In genomic region chr19:32040246-32040645, GRCh38 we compare ENCODE assay signal across 28 cellular contexts.
"Had no signal": no experiment of that assay in that cellular context is flagged by ENCODE, and none has a peak within 500 bp of the region (broad histone marks: within the 10 kb centered on the region; RNA-seq: fewer than 3 reads in every experiment).

No MANE protein-coding gene starts in this region.

- H3K9me3 Mint-ChIP-seq: activated CD4-positive, alpha-beta memory T cell treated with anti-CD3 and anti-CD28 coated beads for 36 hours; activated CD4-positive, alpha-beta T cell treated with anti-CD3 and anti-CD28 coated beads, Interleukin-2, amount 10 ng/mL, durations not matched to agents 24 days and 14 days; activated naive CD4-positive, alpha-beta T cell treated with anti-CD3 and anti-CD28 coated beads, Interleukin-2, amount 10 ng/mL, durations not matched to agents 7 days and 5 days; activated naive CD8-positive, alpha-beta T cell treated with anti-CD3 and anti-CD28 coated beads, Interleukin-2, amount 10 ng/mL, durations not matched to agents 7 days and 5 days; activated T-helper 1 cell treated with anti-CD3 and anti-CD28 coated beads, Interleukin-12 subunit alpha, Interleukin-12 subunit beta, Interleukin-2, Interleukin-4 antibody, amounts not matched to agents 30 ng/mL and 10 ng/mL and 1 ng/mL, durations not matched to agents 14 hours and 24 hours and 36 hours; activated T-helper 2 cell treated with anti-CD3 and anti-CD28 coated beads, Interferon-gamma antibody, Interleukin-2, Interleukin-4, amounts not matched to agents 10 μg/mL and 5 μg/mL and 100 μg/mL, durations not matched to agents 14 hours and 24 hours and 36 hours; brain had no signal

- DNase-seq: activated CD4-positive, alpha-beta memory T cell treated with anti-CD3 and anti-CD28 coated beads for 36 hours; activated CD4-positive, alpha-beta T cell treated with anti-CD3 and anti-CD28 coated beads for 36 hours; activated CD4-positive, alpha-beta T cell treated with anti-CD3 and anti-CD28 coated beads, Interleukin-2, amount 10 ng/mL, durations not matched to agents 24 days and 14 days; activated CD4-positive, CD25-positive, alpha-beta regulatory T cell; activated CD4-positive, CD25-positive, alpha-beta regulatory T cell treated with anti-CD3 and anti-CD28 coated beads, Interleukin-2, amount 50 U/mL, for 72 hours; activated CD8-positive, alpha-beta memory T cell treated with anti-CD3 and anti-CD28 coated beads, Interleukin-2, amount 10 ng/mL, durations not matched to agents 7 days and 5 days; activated CD8-positive, alpha-beta memory T cell treated with anti-CD3 and anti-CD28 coated beads, Interleukin-2, amount 50 U/mL, for 4 hours; activated CD8-positive, alpha-beta T cell treated with anti-CD3 and anti-CD28 coated beads, Interleukin-2, amount 10 ng/mL, durations not matched to agents 7 days and 5 days; activated effector memory CD4-positive, alpha-beta T cell treated with anti-CD3 and anti-CD28 coated beads, Interleukin-2, amount 50 U/mL, for 16 hours; activated naive CD4-positive, alpha-beta T cell treated with anti-CD3 and anti-CD28 coated beads, Interleukin-2, amount 10 ng/mL, durations not matched to agents 7 days and 5 days; activated naive CD8-positive, alpha-beta T cell treated with anti-CD3 and anti-CD28 coated beads, Interleukin-2, amount 10 ng/mL, durations not matched to agents 7 days and 5 days; activated T-cell treated with anti-CD3 and anti-CD28 coated beads, Interleukin-2, amount 50 U/mL, for 1 hour; activated T-cell treated with anti-CD3 and anti-CD28 coated beads, Interleukin-2, amount 50 U/mL, for 48 hours; central memory CD4-positive, alpha-beta T cell; cerebellar nuclear complex; colonic mucosa; effector CD8-positive, alpha-beta T cell; esophagus squamous epithelium; foreskin melanocyte; T-helper 2 cell had no signal

- H3K27me3 ChIP-seq: ascending aorta, colonic mucosa had no signal

- H3K4me1 ChIP-seq: ascending aorta, colonic mucosa had no signal

- H3K27ac Mint-ChIP-seq: activated CD4-positive, alpha-beta memory T cell treated with anti-CD3 and anti-CD28 coated beads for 36 hours; activated CD4-positive, alpha-beta T cell treated with anti-CD3 and anti-CD28 coated beads for 36 hours; activated CD4-positive, alpha-beta T cell treated with anti-CD3 and anti-CD28 coated beads, Interleukin-2, amount 10 ng/mL, durations not matched to agents 24 days and 14 days; activated CD8-positive, alpha-beta memory T cell treated with anti-CD3 and anti-CD28 coated beads, Interleukin-2, amount 10 ng/mL, durations not matched to agents 7 days and 5 days; activated CD8-positive, alpha-beta T cell treated with anti-CD3 and anti-CD28 coated beads, Interleukin-2, amount 10 ng/mL, durations not matched to agents 7 days and 5 days; activated naive CD4-positive, alpha-beta T cell treated with anti-CD3 and anti-CD28 coated beads, Interleukin-2, amount 10 ng/mL, durations not matched to agents 7 days and 5 days; activated naive CD4-positive, alpha-beta T cell treated with anti-CD3 and anti-CD28 coated beads, Interleukin-2, amount 50 U/mL, for 72 hours; activated naive CD8-positive, alpha-beta T cell treated with anti-CD3 and anti-CD28 coated beads, Interleukin-2, amount 10 ng/mL, durations not matched to agents 7 days and 5 days; activated T-helper 1 cell treated with anti-CD3 and anti-CD28 coated beads, Interleukin-12 subunit alpha, Interleukin-12 subunit beta, Interleukin-2, Interleukin-4 antibody, amounts not matched to agents 30 ng/mL and 10 ng/mL and 1 ng/mL, durations not matched to agents 14 hours and 24 hours and 36 hours; activated T-helper 2 cell treated with anti-CD3 and anti-CD28 coated beads, Interferon-gamma antibody, Interleukin-2, Interleukin-4, amounts not matched to agents 10 μg/mL and 5 μg/mL and 100 μg/mL, durations not matched to agents 14 hours and 24 hours and 36 hours; brain had no signal

- H3K4me3 ChIP-seq: ascending aorta, breast epithelium, cardiac muscle cell, colonic mucosa, esophagus squamous epithelium, gastroesophageal sphincter had no signal

- H3K36me3 Mint-ChIP-seq: activated CD4-positive, alpha-beta memory T cell treated with anti-CD3 and anti-CD28 coated beads for 36 hours; activated CD8-positive, alpha-beta memory T cell treated with anti-CD3 and anti-CD28 coated beads, Interleukin-2, amount 10 ng/mL, durations not matched to agents 7 days and 5 days; activated naive CD4-positive, alpha-beta T cell treated with anti-CD3 and anti-CD28 coated beads, Interleukin-2, amount 10 ng/mL, durations not matched to agents 7 days and 5 days; activated naive CD4-positive, alpha-beta T cell treated with anti-CD3 and anti-CD28 coated beads, Interleukin-2, amount 50 U/mL, for 72 hours; activated naive CD8-positive, alpha-beta T cell treated with anti-CD3 and anti-CD28 coated beads, Interleukin-2, amount 10 ng/mL, durations not matched to agents 7 days and 5 days; brain had no signal

- H3K36me3 ChIP-seq: ascending aorta, breast epithelium, cardiac muscle cell, colonic mucosa, esophagus squamous epithelium, gastroesophageal sphincter had no signal

- H3K9me3 ChIP-seq: ascending aorta, breast epithelium, colonic mucosa, esophagus squamous epithelium, gastroesophageal sphincter had no signal

- H3K4me1 Mint-ChIP-seq: activated CD4-positive, alpha-beta T cell treated with anti-CD3 and anti-CD28 coated beads for 36 hours; activated CD4-positive, alpha-beta T cell treated with anti-CD3 and anti-CD28 coated beads, Interleukin-2, amount 10 ng/mL, durations not matched to agents 24 days and 14 days; activated CD8-positive, alpha-beta memory T cell treated with anti-CD3 and anti-CD28 coated beads, Interleukin-2, amount 10 ng/mL, durations not matched to agents 7 days and 5 days; activated naive CD4-positive, alpha-beta T cell treated with anti-CD3 and anti-CD28 coated beads, Interleukin-2, amount 10 ng/mL, durations not matched to agents 7 days and 5 days; activated naive CD8-positive, alpha-beta T cell treated with anti-CD3 and anti-CD28 coated beads, Interleukin-2, amount 10 ng/mL, durations not matched to agents 7 days and 5 days had no signal

- H3K4me3 Mint-ChIP-seq: activated CD4-positive, alpha-beta memory T cell treated with anti-CD3 and anti-CD28 coated beads for 36 hours; activated CD4-positive, alpha-beta T cell treated with anti-CD3 and anti-CD28 coated beads for 36 hours; activated CD4-positive, alpha-beta T cell treated with anti-CD3 and anti-CD28 coated beads, Interleukin-2, amount 10 ng/mL, durations not matched to agents 24 days and 14 days; activated CD8-positive, alpha-beta memory T cell treated with anti-CD3 and anti-CD28 coated beads, Interleukin-2, amount 10 ng/mL, durations not matched to agents 7 days and 5 days; activated CD8-positive, alpha-beta T cell treated with anti-CD3 and anti-CD28 coated beads, Interleukin-2, amount 10 ng/mL, durations not matched to agents 7 days and 5 days; activated naive CD4-positive, alpha-beta T cell treated with anti-CD3 and anti-CD28 coated beads, Interleukin-2, amount 10 ng/mL, durations not matched to agents 7 days and 5 days; activated naive CD8-positive, alpha-beta T cell treated with anti-CD3 and anti-CD28 coated beads, Interleukin-2, amount 10 ng/mL, durations not matched to agents 7 days and 5 days; activated T-helper 1 cell treated with anti-CD3 and anti-CD28 coated beads, Interleukin-12 subunit alpha, Interleukin-12 subunit beta, Interleukin-2, Interleukin-4 antibody, amounts not matched to agents 30 ng/mL and 10 ng/mL and 1 ng/mL, durations not matched to agents 14 hours and 24 hours and 36 hours had no signal
